8 cellular contexts compared by ENCODE assay signal in genomic region chr20:45629496-45630100, GRCh38. TPM values are rescaled to one million over a fixed set of nuclear protein-coding genes. Genes with fewer than 3 reads are reported as not detected.
A peak's percentile ranks its signal among the peaks of the same experiment; 100 is the strongest.
DNase-seq lines count a peak whose midpoint lies in the region; TF ChIP-seq lines count a peak whose summit lies in the region.

Gene WFDC10A (plus strand): TSS chr20:45629739. CDS start chr20:45629814, 75 bp downstream.

- no peaks in the 10 kb centered on the region for H3K79me1 ChIP-seq in H9 (ENCODE audit: insufficient read depth, low read depth, low read length, poor library complexity, severe bottlenecking)

- H3K36me3 Mint-ChIP-seq in H9 (ENCODE audit: insufficient read depth in 1 of 3, low read depth in 3 of 3) = no peaks in the 10 kb centered on the region; a peak in 1 of 7 replicates

- no peak within 1 kb of the TSS for H3K56ac ChIP-seq in H9 (ENCODE audit: insufficient read length, low read depth, low read length)

- no CpG with 5 or more reads among the region's 9 CpGs for WGBS in H9 (ENCODE audit: extremely low coverage, insufficient read length, low lambda C conversion rate)

- no peak within 1 kb of the TSS for H4K5ac ChIP-seq in H9 (ENCODE audit: insufficient read length, low read depth, low read length)

- H3K9ac ChIP-seq in H9 (ENCODE audit: extremely low read depth, insufficient read length, low read length) (no peak within 1 kb of the TSS), OCI-LY3 (ENCODE audit: low read length) (no peak within 1 kb of the TSS)

- H4K91ac ChIP-seq in H9 (ENCODE audit: insufficient read length, low read depth, low read length) = no peak within 1 kb of the TSS

- H2BK120ac ChIP-seq in H9 (ENCODE audit: low read depth, low read length, poor library complexity, severe bottlenecking) = no peak within 1 kb of the TSS

- in situ Hi-C loops in astrocyte of the cerebellum (cut with HindIII; ENCODE audit: low sequenced_read_pairs) = no loop called here

- no peak within 1 kb of the TSS for H3K27ac Mint-ChIP-seq in H9

- no peak within 1 kb of the TSS for H2AK5ac ChIP-seq in H9 (ENCODE audit: insufficient read length, low read length)

- no peak within 1 kb of the TSS for H2BK15ac ChIP-seq in H9 (ENCODE audit: low read depth, low read length)

- H3K4ac ChIP-seq in H9 (ENCODE audit: low read depth, low read length) = no peak within 1 kb of the TSS

- no peaks in the 10 kb centered on the region for H3K27me3 ChIP-seq in H9 (ENCODE audit: insufficient read depth, low read length)
- H3K27me3 ChIP-seq in OCI-LY3 (ENCODE audit: low read depth, low read length) = peaks cover 45% of the 10 kb centered on the region

- H3K4me1 ChIP-seq in H9 (ENCODE audit: insufficient read depth, low read length) (peaks cover 3% of the 10 kb centered on the region; the same call in 1 of the 2 replicates), OCI-LY3 (ENCODE audit: low read length) (no peaks in the 10 kb centered on the region)

- H3K4me3 ChIP-seq in OCI-LY3 (ENCODE audit: low read length) (no peak within 1 kb of the TSS), astrocyte of the cerebellum (ENCODE audit: low read depth, low read length) (no peak within 1 kb of the TSS)

- peaks cover 2 to 4% of the 10 kb centered on the region in 2 experiments for H3K4me1 Mint-ChIP-seq in H9

- H3K14ac ChIP-seq in H9 (ENCODE audit: insufficient read depth, low read length) = no peak within 1 kb of the TSS

- TF ChIP-seq CTCF in H9 (conservative IDR thresholded peaks at IDR 0.05) (peak; percentile 77), OCI-LY3 (IDR thresholded peaks at IDR 0.05; ENCODE audit: low read depth, low read length) (peak; percentile 77), astrocyte of the cerebellum (IDR thresholded peaks at IDR 0.05; ENCODE audit: low read depth, low read length, missing control alignments) (peak; percentile 80)

- peak; percentile 69 for DNase-seq in DMS 273 (lab: John Stamatoyannopoulos, UW; ENCODE audit: unreplicated experiment)
- peak; percentile 84 for DNase-seq in H9
- no peak for DNase-seq in astrocyte of the cerebellum (ENCODE audit: low read depth)
- peak; percentile 84 for DNase-seq in iPS-NIHi11 (ENCODE audit: low spot score)
- peak; percentile 2 to 3 for DNase-seq in stimulated activated CD4-positive, alpha-beta T cell treated with anti-CD3 and anti-CD28 coated beads, Interleukin-4, amount 100 ng/mL, for 4 hours
- no peak for DNase-seq in NCI-H128 (lab: John Stamatoyannopoulos, UW; ENCODE audit: unreplicated experiment)
- no peak for DNase-seq in NCI-H146 (lab: John Stamatoyannopoulos, UW)

- no peak within 1 kb of the TSS for H3K18ac ChIP-seq in H9 (ENCODE audit: insufficient read length, low read depth, low read length)

- H4K8ac ChIP-seq in H9 (replicated peaks; ENCODE audit: insufficient read length, low read depth, low read length) = no peak within 1 kb of the TSS

- H3K4me3 Mint-ChIP-seq in H9 = no peak within 1 kb of the TSS

- H3K4me2 ChIP-seq in H9 (ENCODE audit: insufficient read depth, insufficient read length, low read length) = no peak within 1 kb of the TSS
- peak within 1 kb of the TSS; percentile 46; the same call in 1 of the 2 replicates for H3K4me2 ChIP-seq in OCI-LY3 (ENCODE audit: low read length)

- no peaks in the 10 kb centered on the region for H3K23me2 ChIP-seq in H9 (ENCODE audit: insufficient read length, low read depth, low read length, poor library complexity, severe bottlenecking)

- H3K27ac ChIP-seq in H9 (ENCODE audit: insufficient read length, low read depth, low read length) = no peak within 1 kb of the TSS
- H3K27ac ChIP-seq in OCI-LY3 (ENCODE audit: low read length) = no peak within 1 kb of the TSS

- no peaks in the 10 kb centered on the region for H3K36me3 ChIP-seq in OCI-LY3 (replicated peaks; ENCODE audit: low read depth, low read length)

- no peak within 1 kb of the TSS for H2BK12ac ChIP-seq in H9 (ENCODE audit: insufficient read length, low read depth, low read length)

- H3K23ac ChIP-seq in H9 (ENCODE audit: insufficient read length, low read depth, low read length) = no peak within 1 kb of the TSS

- no peaks in the 10 kb centered on the region for H3K9me3 Mint-ChIP-seq in H9

- H4K20me1 ChIP-seq in H9 (ENCODE audit: control insufficient read depth, insufficient read depth, insufficient read length) = no peaks in the 10 kb centered on the region
- no peaks in the 10 kb centered on the region for H4K20me1 ChIP-seq in OCI-LY3 (ENCODE audit: insufficient read depth, low read length)

- no peak within 1 kb of the TSS for H2BK20ac ChIP-seq in H9 (ENCODE audit: low read depth, low read length, poor library complexity, severe bottlenecking)

- H3K79me2 ChIP-seq in H9 (ENCODE audit: insufficient read depth, low read length) = no peaks in the 10 kb centered on the region
- H3K79me2 ChIP-seq in OCI-LY3 (ENCODE audit: low read length) = no peaks in the 10 kb centered on the region

- no peak within 1 kb of the TSS for H2BK5ac ChIP-seq in H9 (ENCODE audit: insufficient read length, low read length)

- no peak within 1 kb of the TSS for H3T11ph ChIP-seq in H9 (ENCODE audit: low read length)

- H3K9me3 ChIP-seq in H9 (ENCODE audit: control insufficient read depth, low read depth, low read length) = no peaks in the 10 kb centered on the region
- H3K9me3 ChIP-seq in OCI-LY3 (ENCODE audit: insufficient read depth, low read length) = no peaks in the 10 kb centered on the region

- peaks cover 2% of the 10 kb centered on the region for H3K27me3 Mint-ChIP-seq in H9 (ENCODE audit: low read depth)

- peak within 1 kb of the TSS; percentile 98 for H2AFZ ChIP-seq in H9 (ENCODE audit: low read length)
- H2AFZ ChIP-seq in OCI-LY3 (ENCODE audit: low read depth, low read length) = peak within 1 kb of the TSS; percentile 55; the same call in 1 of the 2 replicates

RNA-seq across cellular contexts. Expression of gene WFDC10A, which starts in this region (rescaled TPM):
- not detected in 2 replicates for total RNA-seq in H9 (2021)

Comparison
In these comparisons a context has a peak if more than half of its experiments do, and no peak if none do; other contexts are left out.
1. Peak in DNase-seq in H9; RNA of the gene not detected or under 1 TPM.
2. DNase-seq: peak in DMS 273 (single experiment), iPS-NIHi11 (single experiment) and stimulated activated CD4-positive, alpha-beta T cell treated with anti-CD3 and anti-CD28 coated beads, Interleukin-4, amount 100 ng/mL, for 4 hours (2 of 2); none in astrocyte of the cerebellum (single experiment), NCI-H128 (single experiment) and NCI-H146 (single experiment).
3. Peak in every context shown above with its lines, with median percentiles within 50 percentile points of each other: CTCF ChIP-seq.